ENCODE assay signal across 17 cellular contexts in the genomic region with DNA sequence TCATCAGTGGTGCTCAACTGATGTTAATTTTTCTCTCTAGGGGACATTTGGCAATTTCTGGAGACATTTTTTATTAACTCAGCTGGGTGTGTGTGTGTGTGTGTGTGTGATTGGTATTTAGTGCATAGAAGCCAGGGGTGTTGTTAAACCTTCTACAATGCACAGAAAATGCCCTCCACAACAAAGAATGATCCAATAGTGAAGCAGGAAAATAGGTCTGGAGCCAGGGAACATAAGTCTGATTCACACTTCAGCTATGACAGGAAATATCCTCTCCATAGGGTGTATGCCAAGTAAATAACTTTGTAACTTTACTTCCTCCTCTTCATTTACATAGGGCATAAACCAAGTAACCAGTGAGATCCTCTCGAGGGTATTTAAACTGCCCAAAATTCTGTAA. TPM values are rescaled to one million over a fixed set of nuclear protein-coding genes. Genes with fewer than 3 reads are reported as not detected.
A peak's percentile ranks its signal among the peaks of the same experiment; 100 is the strongest.
DNase-seq lines count a peak whose midpoint lies in the region; ATAC-seq and TF ChIP-seq lines count a peak whose summit lies in the region.
"Had no signal": no experiment of that assay in that cellular context is flagged by ENCODE, and none has a peak within 500 bp of the region (broad histone marks: within the 10 kb centered on the region; RNA-seq: fewer than 3 reads in every experiment).

No MANE protein-coding gene starts in this region.

- H3K27ac ChIP-seq in breast epithelium (peak overlapping the region; percentile 80 to 84), ovary (no peak overlapping the region)
- H3K27ac ChIP-seq: thyroid gland had no signal

- DNase-seq in AG04449 (ENCODE audit: low read depth, low spot score) (peak; percentile 50), breast epithelium (ENCODE audit: low spot score in 2 of 2) (no peak), iris pigment epithelial cell (ENCODE audit: low read depth) (peak; percentile 69), NOMO-1 treated with dmso at 0.1 percent for 144 hours (lab: John Stamatoyannopoulos, UW; ENCODE audit: unreplicated experiment) (no peak), DMS114 treated with DMSO at 0.1 percent for 48 hours (lab: John Stamatoyannopoulos, UW; ENCODE audit: unreplicated experiment) (no peak), ovary (no peak)
- DNase-seq: activated gamma-delta T cell; DMS 273 treated with DMSO at 0.1 percent for 48 hours; KBM-7; NCI-H1694 treated with DMSO at 0.1 percent for 48 hours; NCI-H69; occipital lobe; stimulated activated CD4-positive, alpha-beta T cell treated with anti-CD3 and anti-CD28 coated beads, Interleukin-15, amount 100 ng/mL, for 24 hours; thyroid gland had no signal

- H3K9me3 ChIP-seq in breast epithelium (peaks cover 0 to 3% of the 10 kb centered on the region in 2 donors), ovary (no peaks in the 10 kb centered on the region)
- H3K9me3 ChIP-seq: thyroid gland had no signal

- H3K27me3 ChIP-seq in breast epithelium (no peaks in the 10 kb centered on the region), ovary (no peaks in the 10 kb centered on the region)
- H3K27me3 ChIP-seq: thyroid gland had no signal

- H3K4me1 ChIP-seq in breast epithelium (peaks cover 0 to 2% of the 10 kb centered on the region in 2 donors), ovary (ENCODE audit: insufficient read depth) (peaks cover 1% of the 10 kb centered on the region)

- TF ChIP-seq EP300 in Ishikawa (IDR thresholded peaks at IDR 0.05; ENCODE audit: borderline replicate concordance): no peak; the same call in 1 of the 2 replicates
- TF ChIP-seq EP300 in ovary (IDR thresholded peaks at IDR 0.05): no peak

- ATAC-seq in HG03280 (IDR thresholded peaks at IDR 0.05; ENCODE audit: unreplicated experiment): no peak

- H3K36me3 ChIP-seq in breast epithelium (no peaks in the 10 kb centered on the region), ovary (no peaks in the 10 kb centered on the region)
- H3K36me3 ChIP-seq: thyroid gland had no signal

- TF ChIP-seq POLR2A in breast epithelium (IDR thresholded peaks at IDR 0.05): no peak
- TF ChIP-seq POLR2A in ovary (IDR thresholded peaks at IDR 0.05): no peak

- CTCF ChIA-PET in AG04449 (lab: Yijun Ruan, JAX): interaction anchor here (1.8 to 18.6 kb wide), 4 partner anchors 10 to 59 kb away, joined by 3 to 656 read pairs (median 29); no protein-coding TSS in a partner anchor

- TF ChIP-seq CTCF in AG04449 (IDR thresholded peaks at IDR 0.05; ENCODE audit: insufficient read depth, low read length, missing control alignments) (no peak), breast epithelium (IDR thresholded peaks at IDR 0.05) (no peak), ovary (IDR thresholded peaks at IDR 0.05) (no peak)

- POLR2A ChIA-PET in AG04449 (lab: Yijun Ruan, JAX): no interaction called here

- H3K4me3 ChIP-seq in AG04449 (ENCODE audit: low read depth, low read length) (no peak overlapping the region), breast epithelium (no peak overlapping the region), ovary (no peak overlapping the region)
- H3K4me3 ChIP-seq: thyroid gland had no signal

- intact Hi-C loops in breast epithelium (cut with DNase I; ENCODE audit: low total_unique reads) (loop anchor here (10.0 kb wide), 1 partner anchor 59 kb away; no protein-coding TSS in a partner anchor), ovary (cut with DNase I) (no loop called here)

- TF ChIP-seq RAD21 in Ishikawa (IDR thresholded peaks at IDR 0.05; ENCODE audit: low read depth): no peak

- WGBS in ovary, 3 donors: 50 to 68% (median 66%) methylated on average over 1 of the region's 1 CpG

TF ChIP-seq in Ishikawa, 13 proteins besides CTCF, POLR2A, EP300 and RAD21:
- TF ChIP-seq TEAD4 (IDR thresholded peaks at IDR 0.05): peak; percentile 40; the same call in 1 of the 2 replicates
- 0 out of 2 replicates have a peak, but pooled peaks have one; percentile 32 for TF ChIP-seq FOXM1 (IDR thresholded peaks at IDR 0.05; ENCODE audit: borderline replicate concordance, low read depth)
- no peak for TF ChIP-seq EGR1 (IDR thresholded peaks at IDR 0.05)
- TF ChIP-seq ZBTB7A (IDR thresholded peaks at IDR 0.05; ENCODE audit: low read depth): no peak
- peak; percentile 56 for TF ChIP-seq NFIC (IDR thresholded peaks at IDR 0.05)

RNA-seq across cellular contexts. Expression of gene TMEM61, which starts 25.1 kb away (rescaled TPM):
- total RNA-seq in breast epithelium (1 to 10 TPM in 2 of 3 donors, under 1 TPM in 1; 0.32 to 8.3 (median 7.5) TPM), ovary (1 to 10 TPM in 2 of 7 donors, under 1 TPM in 3, not detected in 2; 0.22 to 2.9 (median 0.60) TPM)
- polyA plus RNA-seq in ovary: under 1 TPM in 1 of 2 donors, not detected in 1; 0.63 TPM
- total RNA-seq: activated CD8-positive, alpha-beta memory T cell treated with anti-CD3 and anti-CD28 coated beads for 36 hours had no signal

RNA-seq across cellular contexts. Expression of gene BSND, which starts 43.4 kb away (rescaled TPM):
- total RNA-seq in breast epithelium (under 1 TPM in 2 of 3 donors, not detected in 1; under 0.01 to 0.15 TPM), ovary (under 1 TPM in 2 of 7 donors, not detected in 5; 0.10 to 0.46 TPM)
- polyA plus RNA-seq in ovary: under 1 TPM in 1 of 2 donors, not detected in 1; 0.10 TPM
- total RNA-seq: activated CD8-positive, alpha-beta memory T cell treated with anti-CD3 and anti-CD28 coated beads for 36 hours; occipital lobe; thyroid gland had no signal

Comparison
In these comparisons a context has a peak if more than half of its experiments do, and no peak if none do; other contexts are left out.
1. DNase-seq: peak in AG04449 (single experiment) and iris pigment epithelial cell (single experiment); none in breast epithelium (0 of 2), NOMO-1 treated with dmso at 0.1 percent for 144 hours (single experiment), DMS114 treated with DMSO at 0.1 percent for 48 hours (single experiment) and ovary (0 of 5).
2. H3K27ac ChIP-seq: peak in breast epithelium (2 of 2); none in ovary (0 of 2).